In genomic region chr7:45120-46090, GRCh38 we compare ENCODE assay signal across 20 cellular contexts.
DNase-seq lines count a peak whose midpoint lies in the region; ATAC-seq and TF ChIP-seq lines count a peak whose summit lies in the region.
"Had no signal": no experiment of that assay in that cellular context is flagged by ENCODE, and none has a peak within 500 bp of the region (broad histone marks: within the 10 kb centered on the region; RNA-seq: fewer than 3 reads in every experiment).

No MANE protein-coding gene starts in this region.

- TF ChIP-seq POLR2A in suprapubic skin (IDR thresholded peaks at IDR 0.05): no peak

- CTCF ChIA-PET in activated CD8-positive, alpha-beta T cell treated with anti-CD3 and anti-CD28 coated beads for 36 hours (lab: Charles Lee): interaction anchor here (1.2 kb wide), 2 partner anchors 10 to 16 kb away, joined by 3 read pairs; no protein-coding TSS in a partner anchor

- H3K4me3 ChIP-seq in left lung (no peak overlapping the region), suprapubic skin (no peak overlapping the region)
- H3K4me3 ChIP-seq: mucosa of descending colon, PC-9, smooth muscle cell, vagina had no signal

- peak; percentile 49 to 67 for ATAC-seq in activated naive CD4-positive, alpha-beta T cell treated with anti-CD3 and anti-CD28 coated beads, Interleukin-2, amount 50 U/mL, for 72 hours
- peak; percentile 94 for ATAC-seq in activated CD8-positive, alpha-beta T cell treated with anti-CD3 and anti-CD28 coated beads for 36 hours
- ATAC-seq in left lung (no peak), GM18519 (IDR thresholded peaks at IDR 0.05; ENCODE audit: low FRiP score, unreplicated experiment) (no peak)
- ATAC-seq: CD8-positive, alpha-beta T cell; mucosa of descending colon had no signal

- WGBS in suprapubic skin: 78% methylated on average over 14 of the region's 14 CpGs

- no peak for TF ChIP-seq EP300 in suprapubic skin (IDR thresholded peaks at IDR 0.05)

- no peaks in the 10 kb centered on the region for H3K36me3 Mint-ChIP-seq in activated naive CD4-positive, alpha-beta T cell treated with anti-CD3 and anti-CD28 coated beads, Interleukin-2, amount 50 U/mL, for 72 hours
- no peaks in the 10 kb centered on the region for H3K36me3 Mint-ChIP-seq in activated CD8-positive, alpha-beta T cell treated with anti-CD3 and anti-CD28 coated beads for 36 hours (ENCODE audit: low read depth)
- H3K36me3 Mint-ChIP-seq: activated naive CD4-positive, alpha-beta T cell treated with anti-CD3 and anti-CD28 coated beads, Interleukin-2, amount 50 U/mL, for 24 hours; CD8-positive, alpha-beta T cell had no signal

- H3K4me3 Mint-ChIP-seq in activated CD8-positive, alpha-beta T cell treated with anti-CD3 and anti-CD28 coated beads for 36 hours: no peak overlapping the region
- H3K4me3 Mint-ChIP-seq: activated naive CD4-positive, alpha-beta T cell treated with anti-CD3 and anti-CD28 coated beads, Interleukin-2, amount 50 U/mL, for 24 hours; CD8-positive, alpha-beta T cell had no signal

- no peaks in the 10 kb centered on the region for H3K9me3 Mint-ChIP-seq in activated naive CD4-positive, alpha-beta T cell treated with anti-CD3 and anti-CD28 coated beads, Interleukin-2, amount 50 U/mL, for 72 hours
- no peaks in the 10 kb centered on the region for H3K9me3 Mint-ChIP-seq in activated CD8-positive, alpha-beta T cell treated with anti-CD3 and anti-CD28 coated beads for 36 hours
- H3K9me3 Mint-ChIP-seq: activated naive CD4-positive, alpha-beta T cell treated with anti-CD3 and anti-CD28 coated beads, Interleukin-2, amount 50 U/mL, for 24 hours; CD8-positive, alpha-beta T cell had no signal

- intact Hi-C loops in activated CD8-positive, alpha-beta T cell treated with anti-CD3 and anti-CD28 coated beads for 36 hours (cut with micrococcal nuclease): no loop called here
- intact Hi-C loops in left lung (cut with DNase I): no loop called here

- no peak for DNase-seq in activated naive CD4-positive, alpha-beta T cell treated with anti-CD3 and anti-CD28 coated beads, Interleukin-2, amount 50 U/mL, for 72 hours (ENCODE audit: low spot score in 2 of 2)
- DNase-seq in activated naive CD4-positive, alpha-beta T cell treated with Interleukin-2 at 50 U/mL for 16 hours: no peak
- DNase-seq in activated CD8-positive, alpha-beta T cell treated with anti-CD3 and anti-CD28 coated beads for 36 hours: peak; percentile 55
- DNase-seq in left lung (peak; percentile 26 to 37), suprapubic skin (ENCODE audit: low spot score in 2 of 2) (peak; percentile 39 to 72), Kasumi-1 (lab: John Stamatoyannopoulos, UW) (no peak), SKM-1 (lab: John Stamatoyannopoulos, UW; ENCODE audit: unreplicated experiment) (no peak)
- DNase-seq: effector CD8-positive, alpha-beta T cell; EL; islet precursor cell; NCI-H1048; NCI-H69; PC-9; stimulated activated naive CD4-positive, alpha-beta T cell treated with Interleukin-2 at 50 U/mL for 16 hours had no signal

- H3K27ac Mint-ChIP-seq in activated naive CD4-positive, alpha-beta T cell treated with anti-CD3 and anti-CD28 coated beads, Interleukin-2, amount 50 U/mL, for 72 hours: no peak overlapping the region
- H3K27ac Mint-ChIP-seq in activated CD8-positive, alpha-beta T cell treated with anti-CD3 and anti-CD28 coated beads for 36 hours: no peak overlapping the region
- H3K27ac Mint-ChIP-seq: activated naive CD4-positive, alpha-beta T cell treated with anti-CD3 and anti-CD28 coated beads, Interleukin-2, amount 50 U/mL, for 24 hours; CD8-positive, alpha-beta T cell had no signal

- POLR2A ChIA-PET in activated CD8-positive, alpha-beta T cell treated with anti-CD3 and anti-CD28 coated beads for 36 hours (lab: Charles Lee): no interaction called here

- H3K4me1 ChIP-seq in left lung (peaks cover 0 to 11% of the 10 kb centered on the region in 2 donors), suprapubic skin (no peaks in the 10 kb centered on the region)
- H3K4me1 ChIP-seq: vagina had no signal

- H3K27me3 Mint-ChIP-seq in activated CD8-positive, alpha-beta T cell treated with anti-CD3 and anti-CD28 coated beads for 36 hours: peaks cover 24% of the 10 kb centered on the region

- no peaks in the 10 kb centered on the region for H3K9me3 ChIP-seq in left lung
- no peaks in the 10 kb centered on the region for H3K9me3 ChIP-seq in suprapubic skin
- H3K9me3 ChIP-seq: mucosa of descending colon, vagina had no signal

- peaks cover 4% of the 10 kb centered on the region for H3K4me1 Mint-ChIP-seq in activated CD8-positive, alpha-beta T cell treated with anti-CD3 and anti-CD28 coated beads for 36 hours (ENCODE audit: low read depth)
- H3K4me1 Mint-ChIP-seq: activated naive CD4-positive, alpha-beta T cell treated with anti-CD3 and anti-CD28 coated beads, Interleukin-2, amount 50 U/mL, for 24 hours had no signal

- H3K36me3 ChIP-seq in left lung (no peaks in the 10 kb centered on the region), suprapubic skin (no peaks in the 10 kb centered on the region)
- H3K36me3 ChIP-seq: vagina had no signal

- peaks cover 0 to 20% of the 10 kb centered on the region in 2 donors for H3K27me3 ChIP-seq in left lung
- no peaks in the 10 kb centered on the region for H3K27me3 ChIP-seq in suprapubic skin
- H3K27me3 ChIP-seq: vagina had no signal

- no peak for TF ChIP-seq CTCF in activated CD8-positive, alpha-beta T cell treated with anti-CD3 and anti-CD28 coated beads for 36 hours (IDR thresholded peaks at IDR 0.05)
- no peak for TF ChIP-seq CTCF in left lung (IDR thresholded peaks at IDR 0.05)
- no peak for TF ChIP-seq CTCF in suprapubic skin (IDR thresholded peaks at IDR 0.05)

- no peak overlapping the region for H3K27ac ChIP-seq in left lung
- no peak overlapping the region for H3K27ac ChIP-seq in suprapubic skin
- H3K27ac ChIP-seq: PC-9, vagina had no signal

Comparison
In these comparisons a context has a peak if more than half of its experiments do, and no peak if none do; other contexts are left out.
1. ATAC-seq: peak in activated naive CD4-positive, alpha-beta T cell treated with anti-CD3 and anti-CD28 coated beads, Interleukin-2, amount 50 U/mL, for 72 hours (2 of 2) and activated CD8-positive, alpha-beta T cell treated with anti-CD3 and anti-CD28 coated beads for 36 hours (single experiment); none in left lung (single experiment) and GM18519 (single experiment).
2. DNase-seq: peak in activated CD8-positive, alpha-beta T cell treated with anti-CD3 and anti-CD28 coated beads for 36 hours (single experiment), left lung (2 of 2) and suprapubic skin (2 of 2); none in activated naive CD4-positive, alpha-beta T cell treated with anti-CD3 and anti-CD28 coated beads, Interleukin-2, amount 50 U/mL, for 72 hours (0 of 2), activated naive CD4-positive, alpha-beta T cell treated with Interleukin-2 at 50 U/mL for 16 hours (single experiment), Kasumi-1 (0 of 2) and SKM-1 (single experiment).